In genomic region chr20:9408422-9409300, GRCh38 we compare ENCODE assay signal across 1 cellular context.
TF ChIP-seq lines count a peak whose summit lies in the region.

No MANE protein-coding gene starts in this region.

TF ChIP-seq in WTC11, 78 proteins besides CTCF, POLR2A, EP300 and RAD21 (continued from another document):
- no peak for TF ChIP-seq ZNF532 (CRISPR knock-in tag; IDR thresholded peaks at IDR 0.05; ENCODE audit: borderline replicate concordance)
- no peak for TF ChIP-seq ZNF317 (CRISPR knock-in tag; IDR thresholded peaks at IDR 0.05; ENCODE audit: borderline replicate concordance, low read depth)
- TF ChIP-seq MAX (CRISPR knock-in tag; IDR thresholded peaks at IDR 0.05), result no peak
- TF ChIP-seq TCF7 (CRISPR knock-in tag; IDR thresholded peaks at IDR 0.05; ENCODE audit: low read depth), result no peak
- TF ChIP-seq AR (CRISPR knock-in tag; IDR thresholded peaks at IDR 0.05), result no peak
- TF ChIP-seq CDX4 (CRISPR knock-in tag; IDR thresholded peaks at IDR 0.05; ENCODE audit: borderline replicate concordance), result no peak
- no peak for TF ChIP-seq NFATC4 (CRISPR knock-in tag; IDR thresholded peaks at IDR 0.05)
- TF ChIP-seq ATF6 (CRISPR knock-in tag; IDR thresholded peaks at IDR 0.05), result no peak
- TF ChIP-seq ZNF138 (CRISPR knock-in tag; conservative IDR thresholded peaks at IDR 0.05), result no peak
- no peak for TF ChIP-seq TEAD4 (CRISPR knock-in tag; IDR thresholded peaks at IDR 0.05)
